ENCODE assay signal across 8 cellular contexts in the genomic region with DNA sequence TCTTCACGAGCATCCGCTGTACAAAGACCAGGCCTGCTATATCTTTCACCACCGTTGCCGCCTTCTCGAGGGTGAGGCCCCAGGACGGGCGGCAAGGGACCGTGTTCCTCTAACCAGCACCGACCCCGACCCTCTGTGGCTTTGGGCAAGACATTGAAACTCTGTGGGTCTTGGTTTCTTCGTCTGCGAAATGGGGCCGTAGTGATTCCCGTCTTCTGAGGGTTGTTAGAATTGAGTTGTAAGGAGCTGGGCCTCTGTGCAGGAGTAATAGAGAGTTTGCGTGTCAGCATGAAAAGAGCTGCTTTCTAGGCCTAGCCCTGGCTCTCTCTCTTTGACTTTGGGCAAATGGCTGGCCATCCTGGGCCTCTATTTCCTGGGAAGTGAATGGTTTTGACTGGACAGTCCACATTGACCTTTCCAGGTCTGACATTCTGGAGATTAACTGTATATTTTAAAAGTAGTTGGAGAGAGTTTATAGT. TPM values are rescaled to one million over a fixed set of nuclear protein-coding genes. Genes with fewer than 3 reads are reported as not detected.
DNase-seq lines count a peak whose midpoint lies in the region; ATAC-seq and TF ChIP-seq lines count a peak whose summit lies in the region.

No MANE protein-coding gene starts in this region.

- DNase-seq in adrenal gland: no peak
- DNase-seq in left colon: no peak
- DNase-seq in NCI-H524 (lab: John Stamatoyannopoulos, UW): no peak
- DNase-seq in activated CD8-positive, alpha-beta memory T cell treated with anti-CD3 and anti-CD28 coated beads for 24 hours: no peak

- no peak for TF ChIP-seq CTCF in adrenal gland (IDR thresholded peaks at IDR 0.05)

- peak; percentile 4 for ATAC-seq in GM18909 (IDR thresholded peaks at IDR 0.05; ENCODE audit: poor library complexity, unreplicated experiment)
- ATAC-seq in HG03139 (IDR thresholded peaks at IDR 0.05; ENCODE audit: unreplicated experiment): peak; percentile 16
- ATAC-seq in left colon: peak; percentile 8
- ATAC-seq in GM19023 (IDR thresholded peaks at IDR 0.05; ENCODE audit: unreplicated experiment): no peak

- H3K27ac ChIP-seq in adrenal gland (peak overlapping the region in 3 of 5 donors; percentile 55 to 81 (median 70)), thymus (ENCODE audit: low read depth) (peak overlapping the region; percentile 54)

- H3K4me3 ChIP-seq in adrenal gland: peak overlapping the region; percentile 31 to 89 (median 54)
- peak overlapping the region; percentile 92 for H3K4me3 ChIP-seq in thymus (ENCODE audit: low read length)

- peaks cover 0 to 15% of the 10 kb centered on the region in 2 donors for H3K36me3 ChIP-seq in adrenal gland (replicated peaks in 1 of 2)
- H3K36me3 ChIP-seq in thymus (ENCODE audit: control insufficient read depth, insufficient read depth): peaks cover 12% of the 10 kb centered on the region

- H3K27me3 ChIP-seq in adrenal gland (no peaks in the 10 kb centered on the region), thymus (ENCODE audit: control insufficient read depth, insufficient read depth) (no peaks in the 10 kb centered on the region)

- intact Hi-C loops in adrenal gland (cut with DNase I) (no loop called here), left colon (cut with DNase I, micrococcal nuclease) (no loop called here)

- WGBS in adrenal gland, 4 donors: 0 to 3% (median 2%) methylated on average over 6 to 15 of the region's 15 CpGs
- WGBS in thymus: 2% methylated on average over 15 of the region's 15 CpGs

- H3K4me1 ChIP-seq in adrenal gland (replicated peaks in 1 of 2) (peaks cover 14 to 31% of the 10 kb centered on the region in 2 donors), thymus (ENCODE audit: control insufficient read depth, insufficient read depth, low read length) (peaks cover 4% of the 10 kb centered on the region)

- no peaks in the 10 kb centered on the region for H3K9me3 ChIP-seq in adrenal gland (replicated peaks in 1 of 3)
- H3K9me3 ChIP-seq in thymus (ENCODE audit: control insufficient read depth): no peaks in the 10 kb centered on the region

- TF ChIP-seq POLR2A in adrenal gland (IDR thresholded peaks at IDR 0.05): no peak

RNA-seq across cellular contexts. Expression of a gene that starts 0.6 kb away (rescaled TPM):
- 100 to 1,000 TPM in 7 of 8 donors, 10 to 100 TPM in 1; 75.4 to 160 (median 107) TPM for total RNA-seq in adrenal gland
- polyA plus RNA-seq in adrenal gland: 100 to 1,000 TPM in 1 of 3 donors, 10 to 100 TPM in 2; 24.9 to 174 (median 28.7) TPM
- 10 to 100 TPM; 59.6 to 78.0 TPM for total RNA-seq in left colon
- polyA plus RNA-seq in thymus: 29.5 TPM

RNA-seq across cellular contexts. Expression of a gene that starts 0.7 kb away (rescaled TPM):
- total RNA-seq in adrenal gland (10 to 100 TPM in 6 of 8 donors, 1 to 10 TPM in 2; 5.8 to 21.6 (median 13.7) TPM), left colon (1 to 10 TPM; 5.5 to 5.7 TPM)
- polyA plus RNA-seq in adrenal gland (1 to 10 TPM; 2.7 to 6.7 (median 5.2) TPM), thymus (1.9 TPM)

RNA-seq across cellular contexts. Expression of a gene that starts 47.8 kb away (rescaled TPM):
- total RNA-seq in adrenal gland (under 1 TPM in 4 of 8 donors, not detected in 4; 0.15 to 0.64 (median 0.26) TPM), left colon (under 1 TPM; 0.12 to 0.14 TPM)
- polyA plus RNA-seq in adrenal gland (under 1 TPM in 1 of 3 donors, not detected in 2; 0.05 TPM), thymus (not detected)
